5 cellular contexts compared by ENCODE assay signal in genomic region chr11:94212898-94213297, GRCh38.
"Had no signal": no experiment of that assay in that cellular context is flagged by ENCODE, and none has a peak within 500 bp of the region (broad histone marks: within the 10 kb centered on the region; RNA-seq: fewer than 3 reads in every experiment).

No MANE protein-coding gene starts in this region.

- H3K4me3 ChIP-seq: K562 had no signal

- DNase-seq: IMR-90, KBM-7 had no signal

- ATAC-seq: HepG2, K562 had no signal

- H3K27ac ChIP-seq: HL-60 had no signal
